In the genomic region with DNA sequence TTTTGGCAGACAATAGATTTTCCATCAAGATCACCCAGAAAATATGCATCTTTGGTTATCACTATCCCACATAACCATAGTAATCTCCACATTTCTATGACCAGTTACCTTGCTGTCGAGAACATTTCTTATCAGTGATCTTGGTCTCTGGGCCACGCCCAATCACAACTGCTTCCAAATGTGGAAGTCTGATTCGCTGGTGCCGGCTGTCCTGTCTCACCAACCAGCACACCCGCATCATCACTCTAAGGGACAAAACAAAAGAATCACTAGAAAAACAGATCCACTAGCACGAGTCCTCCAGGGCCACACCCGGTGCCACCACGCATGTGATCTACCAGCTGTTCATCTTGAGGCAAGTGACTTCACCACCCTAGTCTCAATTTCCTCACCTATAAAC, we compare ENCODE assay signal across 13 cellular contexts.
"Had no signal": no experiment of that assay in that cellular context is flagged by ENCODE, and none has a peak within 500 bp of the region (broad histone marks: within the 10 kb centered on the region; RNA-seq: fewer than 3 reads in every experiment).

No MANE protein-coding gene starts in this region.

- H3K4me2 ChIP-seq: neural progenitor cell had no signal

- H3K4me1 ChIP-seq: neural progenitor cell, uterus had no signal

- H3K4me3 ChIP-seq: coronary artery, neural progenitor cell, pancreas, thyroid gland, uterus had no signal

- H3K27ac Mint-ChIP-seq: activated B cell treated with CpG ODN at 0.5 μM for 24 hours; activated CD4-positive, alpha-beta T cell treated with anti-CD3 and anti-CD28 coated beads, Interleukin-2, amount 10 ng/mL, durations not matched to agents 7 days and 5 days; activated naive CD8-positive, alpha-beta T cell treated with anti-CD3 and anti-CD28 coated beads, Interleukin-2, amount 50 U/mL, for 24 hours; activated T-cell treated with anti-CD3 and anti-CD28 coated beads, Interleukin-2, amount 50 U/mL, for 72 hours; neural progenitor cell had no signal

- ATAC-seq: activated naive CD8-positive, alpha-beta T cell treated with anti-CD3 and anti-CD28 coated beads, Interleukin-2, amount 50 U/mL, for 24 hours; activated T-cell treated with anti-CD3 and anti-CD28 coated beads, Interleukin-2, amount 50 U/mL, for 72 hours; pancreas had no signal

- DNase-seq: activated B cell treated with CpG ODN at 0.5 μM for 24 hours; activated CD4-positive, alpha-beta T cell treated with anti-CD3 and anti-CD28 coated beads, Interleukin-2, amount 10 ng/mL, durations not matched to agents 7 days and 5 days; activated naive CD4-positive, alpha-beta T cell; activated naive CD8-positive, alpha-beta T cell treated with anti-CD3 and anti-CD28 coated beads, Interleukin-2, amount 50 U/mL, for 24 hours; activated T-cell treated with anti-CD3 and anti-CD28 coated beads, Interleukin-2, amount 50 U/mL, for 72 hours; effector CD8-positive, alpha-beta T cell; pancreas; stimulated activated CD4-positive, alpha-beta T cell treated with anti-CD3 and anti-CD28 coated beads, Interleukin-4, amount 100 ng/mL, for 24 hours; T1000; thyroid gland; uterus had no signal

- H3K36me3 ChIP-seq: uterus had no signal

- H3K27me3 ChIP-seq: neural progenitor cell, pancreas, thyroid gland, uterus had no signal

- H3K27ac ChIP-seq: coronary artery, neural progenitor cell, pancreas, thyroid gland, uterus had no signal

- H3K9ac ChIP-seq: neural progenitor cell had no signal

- H2AFZ ChIP-seq: neural progenitor cell had no signal

- H3K9me3 ChIP-seq: pancreas, thyroid gland, uterus had no signal

- H3K4me1 Mint-ChIP-seq: activated naive CD8-positive, alpha-beta T cell treated with anti-CD3 and anti-CD28 coated beads, Interleukin-2, amount 50 U/mL, for 24 hours; neural progenitor cell had no signal

- H3K9me3 Mint-ChIP-seq: activated B cell treated with CpG ODN at 0.5 μM for 24 hours; activated CD4-positive, alpha-beta T cell treated with anti-CD3 and anti-CD28 coated beads, Interleukin-2, amount 10 ng/mL, durations not matched to agents 7 days and 5 days; activated naive CD8-positive, alpha-beta T cell treated with anti-CD3 and anti-CD28 coated beads, Interleukin-2, amount 50 U/mL, for 24 hours; activated T-cell treated with anti-CD3 and anti-CD28 coated beads, Interleukin-2, amount 50 U/mL, for 72 hours; neural progenitor cell had no signal

- H3K4me3 Mint-ChIP-seq: activated B cell treated with CpG ODN at 0.5 μM for 24 hours; activated CD4-positive, alpha-beta T cell treated with anti-CD3 and anti-CD28 coated beads, Interleukin-2, amount 10 ng/mL, durations not matched to agents 7 days and 5 days; activated naive CD8-positive, alpha-beta T cell treated with anti-CD3 and anti-CD28 coated beads, Interleukin-2, amount 50 U/mL, for 24 hours; activated T-cell treated with anti-CD3 and anti-CD28 coated beads, Interleukin-2, amount 50 U/mL, for 72 hours; neural progenitor cell had no signal

- H3K27me3 Mint-ChIP-seq: activated B cell treated with CpG ODN at 0.5 μM for 24 hours; activated CD4-positive, alpha-beta T cell treated with anti-CD3 and anti-CD28 coated beads, Interleukin-2, amount 10 ng/mL, durations not matched to agents 7 days and 5 days; activated naive CD8-positive, alpha-beta T cell treated with anti-CD3 and anti-CD28 coated beads, Interleukin-2, amount 50 U/mL, for 24 hours had no signal
